19 cellular contexts compared by ENCODE assay signal in genomic region chr7:112050205-112050881, GRCh38.
A peak's percentile ranks its signal among the peaks of the same experiment; 100 is the strongest.
DNase-seq lines count a peak whose midpoint lies in the region; ATAC-seq and TF ChIP-seq lines count a peak whose summit lies in the region.
"Had no signal": no experiment of that assay in that cellular context is flagged by ENCODE, and none has a peak within 500 bp of the region (broad histone marks: within the 10 kb centered on the region; RNA-seq: fewer than 3 reads in every experiment).

No MANE protein-coding gene starts in this region.

- H3K9me3 ChIP-seq in right lobe of liver, result no peaks in the 10 kb centered on the region
- H3K9me3 ChIP-seq: Peyer's patch had no signal

- H3K27ac ChIP-seq in dorsolateral prefrontal cortex (peak overlapping the region in 53 of 59 donors; percentile 4 to 78 (median 50)), right lobe of liver (peak overlapping the region in 1 of 3 donors; percentile 7), substantia nigra (ENCODE audit: low read depth, low read length, poor library complexity, severe bottlenecking) (peak overlapping the region; percentile 47)
- H3K27ac ChIP-seq: BLaER1, KMS-11, Peyer's patch had no signal

- 9% methylated on average over 4 of the region's 4 CpGs for WGBS in right lobe of liver (ENCODE audit: insufficient coverage, low coverage, low lambda C conversion rate, missing lambda C conversion rate)

- H3K4me1 ChIP-seq in right lobe of liver, result peaks cover 0 to 17% (median 5%) of the 10 kb centered on the region in 4 donors
- H3K4me1 ChIP-seq: BLaER1, Peyer's patch had no signal

- H3K4me3 ChIP-seq in dorsolateral prefrontal cortex, result peak overlapping the region in 9 of 59 donors; percentile 1 to 23 (median 6)
- no peak overlapping the region for H3K4me3 ChIP-seq in right lobe of liver
- H3K4me3 ChIP-seq: BLaER1, Peyer's patch had no signal

- ATAC-seq in right lobe of liver (peak; percentile 55 to 69 (median 56)), GM18519 (IDR thresholded peaks at IDR 0.05; ENCODE audit: low FRiP score, unreplicated experiment) (no peak)
- ATAC-seq: HCT116 had no signal

- intact Hi-C loops in dorsolateral prefrontal cortex (cut with DNase I), result no loop called here
- intact Hi-C loops in right lobe of liver (cut with DNase I), result no loop called here

- no peaks in the 10 kb centered on the region for H3K27me3 ChIP-seq in dorsolateral prefrontal cortex
- H3K27me3 ChIP-seq in right lobe of liver, result no peaks in the 10 kb centered on the region
- H3K27me3 ChIP-seq: BLaER1, Peyer's patch had no signal

- no peak for TF ChIP-seq POLR2A in right lobe of liver (IDR thresholded peaks at IDR 0.05)

- H3K36me3 ChIP-seq in right lobe of liver, result no peaks in the 10 kb centered on the region
- H3K36me3 ChIP-seq: BLaER1, Peyer's patch had no signal

- TF ChIP-seq CTCF in dorsolateral prefrontal cortex (IDR thresholded peaks at IDR 0.05 in 54 of 56, conservative IDR thresholded peaks at IDR 0.05 in 2 of 56; ENCODE audit: low read depth in 1 of 56, partially characterized antibody in 56 of 56) (no peak), right lobe of liver (IDR thresholded peaks at IDR 0.05) (no peak)

- DNase-seq in NCI-H2227 (lab: John Stamatoyannopoulos, UW; ENCODE audit: unreplicated experiment), result peak; percentile 41
- DNase-seq in dorsolateral prefrontal cortex, result no peak
- no peak for DNase-seq in right lobe of liver
- no peak for DNase-seq in substantia nigra (lab: John Stamatoyannopoulos, UW)
- DNase-seq in cerebellum (ENCODE audit: low spot score), result no peak
- DNase-seq in SIG-M5 treated with dmso at 0.1 percent for 504 hours (lab: John Stamatoyannopoulos, UW; ENCODE audit: unreplicated experiment), result no peak
- DNase-seq: CD4-positive, alpha-beta T cell; COR-L47; GOT3; IMR-90; NCI-H1092 treated with DMSO at 0.1 percent for 48 hours; NCI-H1436 treated with DMSO at 0.1 percent for 48 hours; NCI-H2029; NCI-H524 treated with DMSO at 0.1 percent for 48 hours; Peyer's patch had no signal
